Comparison of ENCODE assay signal across 8 cellular contexts in the genomic region with DNA sequence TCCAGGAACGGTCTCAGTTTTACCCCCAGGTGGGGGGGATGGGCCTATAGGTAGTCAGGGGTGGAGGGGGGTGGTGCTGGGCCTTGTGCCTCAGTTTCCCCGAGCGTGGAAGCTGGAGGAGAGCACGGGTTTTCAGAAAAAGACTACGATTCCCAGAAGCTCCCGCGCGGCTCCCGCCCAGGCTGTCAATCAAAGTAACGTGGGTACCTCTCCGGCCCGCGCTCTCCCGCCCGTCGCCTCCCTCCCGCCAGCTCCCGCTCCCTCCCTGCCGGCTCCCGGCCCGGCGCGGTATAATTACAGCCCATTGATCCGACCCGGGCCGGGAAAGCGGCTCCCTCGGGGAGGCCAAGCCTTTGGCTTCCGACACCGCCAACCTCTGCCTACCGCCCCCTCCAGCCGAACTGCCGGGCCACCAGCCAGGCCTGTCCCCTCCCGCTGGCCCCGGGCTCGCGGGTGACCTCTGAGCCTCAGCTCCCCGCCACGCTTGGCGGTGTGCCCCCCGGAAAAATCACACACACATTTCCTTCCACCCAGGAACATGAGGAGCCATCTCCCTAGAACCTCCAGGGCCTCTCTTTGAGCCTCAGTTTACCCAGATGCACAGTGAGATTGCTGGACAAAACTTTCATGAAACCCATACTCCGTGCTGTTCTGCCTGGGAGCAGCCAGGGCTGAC. TPM values are rescaled to one million over a fixed set of nuclear protein-coding genes. Genes with fewer than 3 reads are reported as not detected.
A peak's percentile ranks its signal among the peaks of the same experiment; 100 is the strongest.
DNase-seq lines count a peak whose midpoint lies in the region; ATAC-seq and TF ChIP-seq lines count a peak whose summit lies in the region.

No MANE protein-coding gene starts in this region.

- no peaks in the 10 kb centered on the region for H3K36me3 ChIP-seq in kidney epithelial cell (ENCODE audit: control insufficient read depth, insufficient read depth, low read length)

- H3K27me3 ChIP-seq in kidney epithelial cell (ENCODE audit: control insufficient read depth, insufficient read depth, low read length): peaks cover 15% of the 10 kb centered on the region

- no peak for TF ChIP-seq CTCF in kidney epithelial cell (IDR thresholded peaks at IDR 0.05; ENCODE audit: insufficient read depth, low read length, poor library complexity, severe bottlenecking)

- peak overlapping the region; percentile 48 for H3K4me3 ChIP-seq in kidney epithelial cell (ENCODE audit: low read depth, low read length)

- DNase-seq in NCI-H446 (lab: John Stamatoyannopoulos, UW): peak; percentile 96 to 99
- DNase-seq in activated CD4-positive, alpha-beta T cell treated with anti-CD3 and anti-CD28 coated beads for 24 hours (ENCODE audit: low read depth in 2 of 2): peak; percentile 70 to 73
- DNase-seq in cerebellum (ENCODE audit: low spot score): peak; percentile 96
- no peak for DNase-seq in kidney epithelial cell (ENCODE audit: low read depth)
- peak; percentile 60 for DNase-seq in stimulated activated CD4-positive, alpha-beta T cell treated with anti-CD3 and anti-CD28 coated beads, Interleukin-15, amount 100 ng/mL, for 1 hour (ENCODE audit: low read depth in 1 of 2, low spot score in 1 of 2)

- peak; percentile 42 for ATAC-seq in GM18498 (IDR thresholded peaks at IDR 0.05; ENCODE audit: unreplicated experiment)
- ATAC-seq in HG03175 (IDR thresholded peaks at IDR 0.05; ENCODE audit: unreplicated experiment): peak; percentile 52
- no peak for ATAC-seq in GM19328 (IDR thresholded peaks at IDR 0.05; ENCODE audit: unreplicated experiment)

RNA-seq across cellular contexts. Expression of gene TLE2, which starts 7.2 kb away (rescaled TPM):
- total RNA-seq in cerebellum (17.0 TPM), kidney epithelial cell (9.4 and 23.3 TPM in 2 replicates)

RNA-seq across cellular contexts. Expression of gene TLE5, which starts 26.0 kb away (rescaled TPM):
- 92.0 TPM for total RNA-seq in cerebellum
- total RNA-seq in kidney epithelial cell: 340 and 353 TPM in 2 replicates

RNA-seq across cellular contexts. Expression of gene GNA11, which starts 57.9 kb away (rescaled TPM):
- total RNA-seq in cerebellum (37.0 TPM), kidney epithelial cell (59.4 and 78.2 TPM in 2 replicates)

RNA-seq across cellular contexts. Expression of gene TLE6, which starts 58.9 kb away (rescaled TPM):
- total RNA-seq in cerebellum (0.91 TPM), kidney epithelial cell (0.50 and 2.2 TPM in 2 replicates)
